ENCODE assay signal across 11 cellular contexts in the genomic region with DNA sequence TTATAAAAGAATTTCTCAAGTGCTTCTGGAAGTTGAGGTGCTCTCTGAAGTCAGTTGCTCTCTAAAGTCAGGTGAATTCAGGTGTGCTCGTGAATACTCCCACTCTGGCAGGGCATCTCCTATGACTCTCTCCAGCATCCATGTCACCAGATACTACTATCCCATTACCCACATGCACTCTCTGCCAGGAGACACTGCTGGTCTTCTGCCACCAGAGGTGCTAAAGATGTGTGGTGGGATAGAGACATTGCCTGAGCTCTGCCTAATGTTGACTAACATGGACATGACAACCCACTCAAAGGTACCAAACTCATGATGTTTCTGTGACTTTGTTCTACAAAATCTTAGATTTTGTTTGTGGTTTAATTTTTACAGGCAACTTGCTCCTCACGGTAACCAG.
DNase-seq lines count a peak whose midpoint lies in the region; ATAC-seq, FAIRE-seq and TF ChIP-seq lines count a peak whose summit lies in the region.
"Had no signal": no experiment of that assay in that cellular context is flagged by ENCODE, and none has a peak within 500 bp of the region (broad histone marks: within the 10 kb centered on the region; RNA-seq: fewer than 3 reads in every experiment).

No MANE protein-coding gene starts in this region.

- H3K4me3 ChIP-seq in PC-3 (ENCODE audit: low read length) (no peak overlapping the region), keratinocyte (ENCODE audit: control insufficient read depth in 2 of 3, extremely low read depth in 1 of 3, insufficient read depth in 2 of 3, low read depth in 1 of 3, low read length in 3 of 3) (no peak overlapping the region)

- H3K9me1 ChIP-seq in keratinocyte (ENCODE audit: control insufficient read depth, extremely low read depth, insufficient read depth, low read length): no peaks in the 10 kb centered on the region

- peak; percentile 43; the same call in 1 of the 2 replicates for TF ChIP-seq CTCF in PC-3 (conservative IDR thresholded peaks at IDR 0.05; ENCODE audit: low read depth, low read length)
- TF ChIP-seq CTCF in keratinocyte (optimal IDR thresholded peaks at IDR 0.05 in 1 of 3, IDR thresholded peaks at IDR 0.05 in 1 of 3, conservative IDR thresholded peaks at IDR 0.05 in 1 of 3; ENCODE audit: extremely low read depth in 1 of 3, insufficient read depth in 2 of 3, low read length in 3 of 3): peak; percentile 21 to 31 (median 24)
- TF ChIP-seq CTCF in GM10266 (IDR thresholded peaks at IDR 0.05; ENCODE audit: control insufficient read depth, insufficient read depth, low read depth, missing control alignments): no peak

- H3K9me2 ChIP-seq in PC-3 (replicated peaks; ENCODE audit: low read length): no peaks in the 10 kb centered on the region

- dilution Hi-C loops in keratinocyte (cut with MboI; ENCODE audit: extremely low pct_ligation_motif_present, low sequenced_read_pairs): no loop called here

- no TSS peak for BruUV-seq in PC-3 (replicated peaks; lab: Mats Ljungman, UMichigan)

- POLR2A ChIA-PET in PC-3 (lab: Charles Lee; ENCODE audit: unreplicated experiment): no interaction called here

- H3K27me3 ChIP-seq in PC-3 (ENCODE audit: low read length) (peaks cover 51% of the 10 kb centered on the region), keratinocyte (ENCODE audit: control insufficient read depth, extremely low read depth, insufficient read depth, low read length) (no peaks in the 10 kb centered on the region)

- no peak overlapping the region for H3K9ac ChIP-seq in PC-3 (ENCODE audit: low read length)
- H3K9ac ChIP-seq in keratinocyte (ENCODE audit: control insufficient read depth, extremely low read depth, insufficient read depth, low read length): no peak overlapping the region

- no peak overlapping the region for H3K27ac ChIP-seq in PC-3 (ENCODE audit: low read length)
- no peak overlapping the region for H3K27ac ChIP-seq in keratinocyte (ENCODE audit: control insufficient read depth, insufficient read depth, low read length)

- peak; percentile 10 for DNase-seq in ELR (ENCODE audit: low read depth)
- DNase-seq in PC-3: peak; percentile 31
- no peak for DNase-seq in keratinocyte (ENCODE audit: low read depth, low spot score)
- no peak for DNase-seq in GM10266 (ENCODE audit: extremely low spot score)
- no peak for DNase-seq in activated gamma-delta T cell treated with Interleukin-2 at 50 U/mL for 16 hours
- DNase-seq: activated T-cell treated with anti-CD3 and anti-CD28 coated beads, Interleukin-2, amount 50 U/mL, for 72 hours; hippocampal formation; NCI-H446; stimulated activated CD4-positive, alpha-beta T cell treated with anti-CD3 and anti-CD28 coated beads, Interleukin-2, amount 100 ng/mL, for 24 hours had no signal

- intact Hi-C loops in PC-3 (cut with micrococcal nuclease): no loop called here

- no peaks in the 10 kb centered on the region for H3K4me1 ChIP-seq in PC-3 (ENCODE audit: insufficient read depth, low read length)
- H3K4me1 ChIP-seq in keratinocyte (ENCODE audit: control insufficient read depth, extremely low read depth, insufficient read depth, low read length): no peaks in the 10 kb centered on the region

- H2AFZ ChIP-seq in PC-3 (ENCODE audit: low read length) (no peak overlapping the region), keratinocyte (ENCODE audit: control insufficient read depth, low read length) (no peak overlapping the region)

- H3K9me3 ChIP-seq in PC-3 (ENCODE audit: low read length) (no peaks in the 10 kb centered on the region), keratinocyte (ENCODE audit: control insufficient read depth, low read depth, low read length) (no peaks in the 10 kb centered on the region)

- no peaks in the 10 kb centered on the region for H3F3A ChIP-seq in PC-3 (ENCODE audit: low read length, unreplicated experiment)

- H3K4me2 ChIP-seq in PC-3 (ENCODE audit: low read length): no peak overlapping the region
- no peak overlapping the region for H3K4me2 ChIP-seq in keratinocyte (ENCODE audit: control insufficient read depth, extremely low read depth, insufficient read depth, low read depth, low read length)

- H3K36me3 ChIP-seq in PC-3 (ENCODE audit: low read depth, low read length) (no peaks in the 10 kb centered on the region), keratinocyte (ENCODE audit: control insufficient read depth in 2 of 2, extremely low read depth in 1 of 2, insufficient read depth in 2 of 2, low read length in 2 of 2) (no peaks in the 10 kb centered on the region)

- H4K20me1 ChIP-seq in PC-3 (ENCODE audit: low read length) (no peaks in the 10 kb centered on the region), keratinocyte (ENCODE audit: control insufficient read depth, extremely low read depth, insufficient read depth, low read length) (no peaks in the 10 kb centered on the region)

- no peak for FAIRE-seq in keratinocyte (lab: Jason Lieb, UNC)

- CTCF ChIA-PET in PC-3 (lab: Charles Lee): no interaction called here

- H3K79me2 ChIP-seq in PC-3 (ENCODE audit: low read length) (no peaks in the 10 kb centered on the region), keratinocyte (ENCODE audit: control insufficient read depth, insufficient read depth, low read length) (no peaks in the 10 kb centered on the region)

- peak; percentile 50 for ATAC-seq in GM21619 (IDR thresholded peaks at IDR 0.05; ENCODE audit: unreplicated experiment)
- peak; percentile 73 for ATAC-seq in PC-3
- no peak for ATAC-seq in HG02938 (IDR thresholded peaks at IDR 0.05; ENCODE audit: unreplicated experiment)

Comparison
In these comparisons a context has a peak if more than half of its experiments do, and no peak if none do; other contexts are left out.
1. DNase-seq: peak in ELR (single experiment) and PC-3 (single experiment); none in keratinocyte (single experiment), GM10266 (single experiment) and activated gamma-delta T cell treated with Interleukin-2 at 50 U/mL for 16 hours (single experiment).